15 cellular contexts compared by ENCODE assay signal in genomic region chr12:93592641-93593396, GRCh38. TPM values are rescaled to one million over a fixed set of nuclear protein-coding genes. Genes with fewer than 3 reads are reported as not detected.
DNase-seq lines count a peak whose midpoint lies in the region; ATAC-seq, FAIRE-seq and TF ChIP-seq lines count a peak whose summit lies in the region.
"Had no signal": no experiment of that assay in that cellular context is flagged by ENCODE, and none has a peak within 500 bp of the region (broad histone marks: within the 10 kb centered on the region; RNA-seq: fewer than 3 reads in every experiment).

No MANE protein-coding gene starts in this region.

- H3K79me2 ChIP-seq in HepG2 (ENCODE audit: insufficient read depth, low read length): no peaks in the 10 kb centered on the region

- H3K9me3 ChIP-seq in liver (ENCODE audit: control insufficient read depth in 4 of 4, low read length in 3 of 4) (no peaks in the 10 kb centered on the region), HepG2 (ENCODE audit: low read length) (no peaks in the 10 kb centered on the region), adrenal gland (replicated peaks in 1 of 3) (no peaks in the 10 kb centered on the region), uterus (no peaks in the 10 kb centered on the region)
- H3K9me3 ChIP-seq: neutrophil had no signal

- no peak for ATAC-seq in HepG2

- no peaks in the 10 kb centered on the region for H3K36me3 Mint-ChIP-seq in glutamatergic neuron (ENCODE audit: unreplicated experiment)

- intact Hi-C loops in HepG2 (cut with micrococcal nuclease; ENCODE audit: unreplicated experiment): no loop called here
- intact Hi-C loops in adrenal gland (cut with DNase I): loop anchor here in 1 of 2 donors (5.0 kb wide), 1 partner anchor 149 kb away; no protein-coding TSS in a partner anchor
- intact Hi-C loops in uterus (cut with DNase I; ENCODE audit: low total_unique reads): loop anchor here (2.0 to 5.0 kb wide), 2 partner anchors 20 to 144 kb away; partner anchors contain the start of gene SOCS2

- WGBS in liver: 81% methylated on average over 6 of the region's 6 CpGs
- WGBS in HepG2 (ENCODE audit: low lambda C conversion rate): 26% methylated on average over 6 of the region's 6 CpGs
- 65 to 72% (median 67%) methylated on average over 6 of the region's 6 CpGs for WGBS in adrenal gland, 4 donors

- FAIRE-seq in HepG2 (lab: Jason Lieb, UNC): no peak

- H3K4me2 ChIP-seq in HepG2 (ENCODE audit: low read depth, low read length): no peak overlapping the region

- in situ Hi-C loops in HepG2 (cut with HindIII; ENCODE audit: extremely low pct_ligation_motif_present, low pct_unique_long_range_greater_than_20kb): no loop called here

- no TSS peak for BruUV-seq in HepG2 (replicated peaks; lab: Mats Ljungman, UMichigan)

- TF ChIP-seq POLR2A in HepG2 (IDR thresholded peaks at IDR 0.05; ENCODE audit: insufficient read depth in 1 of 2, low read depth in 2 of 2, low read length in 2 of 2) (no peak), adrenal gland (IDR thresholded peaks at IDR 0.05) (peak in 1 of 2 donors; percentile 10), uterus (IDR thresholded peaks at IDR 0.05) (peak in 1 of 2 donors; percentile 12)

- CTCF ChIA-PET in HepG2 (lab: Yijun Ruan, JAX; ENCODE audit: low intra/inter-chr PET ratio, low total read pairs): no interaction called here

- no peak overlapping the region for H3K4me3 ChIP-seq in liver (ENCODE audit: low read depth in 1 of 3, low read length in 3 of 3)
- H3K4me3 ChIP-seq in HepG2 (replicated peaks in 1 of 3; ENCODE audit: insufficient read depth in 1 of 3, low read depth in 2 of 3, low read length in 3 of 3): no peak overlapping the region
- no peak overlapping the region for H3K4me3 ChIP-seq in adrenal gland
- peak overlapping the region in 1 of 2 donors; percentile 5 for H3K4me3 ChIP-seq in uterus

- POLR2A ChIA-PET in HepG2 (lab: Yijun Ruan, JAX): no interaction called here

- no peak for DNase-seq in HepG2 (ENCODE audit: low spot score)
- DNase-seq in adrenal gland: no peak
- DNase-seq in myocyte (ENCODE audit: low read depth): peak; percentile 40
- DNase-seq in uterus: no peak
- DNase-seq in KG1 (lab: John Stamatoyannopoulos, UW): no peak
- DNase-seq in glutamatergic neuron: no peak
- DNase-seq in NK-92 treated with Interleukin-12 subunit alpha and Interleukin-12 subunit beta, amount 100 ng/mL, for 24 hours (lab: John Stamatoyannopoulos, UW): no peak
- DNase-seq: activated T-cell treated with anti-CD3 and anti-CD28 coated beads, Interleukin-2, amount 50 U/mL, for 24 hours; aorta; effector CD8-positive, alpha-beta T cell; kidney glomerular epithelial cell; NCI-H748 treated with DMSO at 0.1 percent for 48 hours; stimulated activated CD8-positive, alpha-beta memory T cell treated with anti-CD3 and anti-CD28 coated beads, Interleukin-4, amount 100 ng/mL, for 48 hours had no signal

- TF ChIP-seq RAD21 in liver (IDR thresholded peaks at IDR 0.05) (no peak), HepG2 (CRISPR knock-in tag; IDR thresholded peaks at IDR 0.05) (no peak)

- no peaks in the 10 kb centered on the region for H4K20me1 ChIP-seq in HepG2 (ENCODE audit: insufficient read depth, low read length)

- TF ChIP-seq CTCF in liver (IDR thresholded peaks at IDR 0.05; ENCODE audit: low read depth, low read length, missing input control) (no peak), HepG2 (CRISPR knock-in tag; IDR thresholded peaks at IDR 0.05) (no peak), adrenal gland (IDR thresholded peaks at IDR 0.05) (no peak), uterus (IDR thresholded peaks at IDR 0.05) (no peak), glutamatergic neuron (IDR thresholded peaks at IDR 0.05; ENCODE audit: partially characterized antibody, unreplicated experiment) (no peak)

- peaks cover 11% of the 10 kb centered on the region for H3K4me1 Mint-ChIP-seq in glutamatergic neuron (ENCODE audit: low read depth, unreplicated experiment)

- peak overlapping the region; percentile 17 to 42 for H3K27ac ChIP-seq in liver (ENCODE audit: low read depth in 1 of 2, low read length in 2 of 2)
- no peak overlapping the region for H3K27ac ChIP-seq in HepG2 (ENCODE audit: extremely low read length, insufficient read depth, low read length)
- H3K27ac ChIP-seq in adrenal gland: peak overlapping the region in 4 of 5 donors; percentile 84 to 94 (median 88)
- H3K27ac ChIP-seq in uterus: peak overlapping the region; percentile 92 to 98
- H3K27ac ChIP-seq: neutrophil had no signal

- no peak overlapping the region for H3K27ac Mint-ChIP-seq in glutamatergic neuron (ENCODE audit: unreplicated experiment)
- H3K27ac Mint-ChIP-seq: activated T-cell treated with anti-CD3 and anti-CD28 coated beads, Interleukin-2, amount 50 U/mL, for 24 hours had no signal

- no peak for TF ChIP-seq EP300 in HepG2 (IDR thresholded peaks at IDR 0.05; ENCODE audit: low read depth in 2 of 2, low read length in 2 of 2)
- TF ChIP-seq EP300 in HepG2 (CRISPR knock-in tag; IDR thresholded peaks at IDR 0.05; ENCODE audit: borderline replicate concordance): no peak

- no peak overlapping the region for H3K4me3 Mint-ChIP-seq in glutamatergic neuron (ENCODE audit: unreplicated experiment)

- no peak overlapping the region for H2AFZ ChIP-seq in HepG2 (ENCODE audit: low read length)

- H3K9ac ChIP-seq in liver (ENCODE audit: low read depth in 1 of 2, low read length in 2 of 2) (no peak overlapping the region), HepG2 (ENCODE audit: insufficient read depth, low read depth, low read length) (no peak overlapping the region)

- peaks cover 0 to 2% (median 0%) of the 10 kb centered on the region in 4 donors for H3K27me3 ChIP-seq in liver (ENCODE audit: control insufficient read depth in 4 of 4, insufficient read depth in 4 of 4, low read length in 3 of 4)
- peaks cover 4 to 35% of the 10 kb centered on the region in 2 experiments for H3K27me3 ChIP-seq in HepG2 (ENCODE audit: control insufficient read depth in 1 of 2, insufficient read depth in 2 of 2, low read length in 2 of 2)
- H3K27me3 ChIP-seq in adrenal gland: no peaks in the 10 kb centered on the region
- H3K27me3 ChIP-seq in uterus: no peaks in the 10 kb centered on the region

- no peaks in the 10 kb centered on the region for H3K36me3 ChIP-seq in liver (ENCODE audit: control insufficient read depth in 4 of 4, insufficient read depth in 3 of 4, low read depth in 1 of 4, low read length in 3 of 4)
- no peaks in the 10 kb centered on the region for H3K36me3 ChIP-seq in HepG2 (replicated peaks in 1 of 2; ENCODE audit: control insufficient read depth in 1 of 2, insufficient read depth in 2 of 2, low read length in 2 of 2)
- H3K36me3 ChIP-seq in adrenal gland (replicated peaks in 1 of 2): no peaks in the 10 kb centered on the region
- no peaks in the 10 kb centered on the region for H3K36me3 ChIP-seq in uterus
- H3K36me3 ChIP-seq: neutrophil had no signal

- H3K4me1 ChIP-seq in liver (ENCODE audit: control insufficient read depth in 4 of 4, insufficient read depth in 4 of 4, low read length in 3 of 4): peaks cover 2 to 7% (median 3%) of the 10 kb centered on the region in 4 donors
- peaks cover 10% of the 10 kb centered on the region for H3K4me1 ChIP-seq in HepG2 (ENCODE audit: insufficient read depth, low read length)
- peaks cover 9 to 15% of the 10 kb centered on the region in 2 donors for H3K4me1 ChIP-seq in adrenal gland (replicated peaks in 1 of 2)
- no peaks in the 10 kb centered on the region for H3K4me1 ChIP-seq in uterus

- no peaks in the 10 kb centered on the region for H3K9me3 Mint-ChIP-seq in glutamatergic neuron (ENCODE audit: unreplicated experiment)
- H3K9me3 Mint-ChIP-seq: activated T-cell treated with anti-CD3 and anti-CD28 coated beads, Interleukin-2, amount 50 U/mL, for 24 hours had no signal

- H3K27me3 Mint-ChIP-seq in glutamatergic neuron (ENCODE audit: unreplicated experiment): no peaks in the 10 kb centered on the region

TF ChIP-seq in liver, 16 proteins besides CTCF, POLR2A, EP300 and RAD21 (continues in another document):
- TF ChIP-seq ATF3 (IDR thresholded peaks at IDR 0.05): no peak

TF ChIP-seq in HepG2, 621 proteins besides CTCF, POLR2A, EP300 and RAD21:
- TF ChIP-seq ZNF562 (CRISPR knock-in tag; IDR thresholded peaks at IDR 0.05; ENCODE audit: borderline replicate concordance) (no peak), TSC22D2 (CRISPR knock-in tag; IDR thresholded peaks at IDR 0.05; ENCODE audit: borderline replicate concordance) (no peak), REL (CRISPR knock-in tag; conservative IDR thresholded peaks at IDR 0.05) (no peak), PHF21A (CRISPR knock-in tag; IDR thresholded peaks at IDR 0.05) (no peak), GLI4 (CRISPR knock-in tag; IDR thresholded peaks at IDR 0.05; ENCODE audit: borderline replicate concordance) (no peak)

RNA-seq across cellular contexts. Expression of gene SOCS2, which starts 20.3 kb away (rescaled TPM):
- 10 to 100 TPM; 22.7 to 66.3 TPM for total RNA-seq in liver
- polyA plus RNA-seq in liver: 10 to 100 TPM in 1 of 2 donors, 1 to 10 TPM in 1; 7.0 to 46.1 TPM
- total RNA-seq in HepG2 (2016; rRNA removed; fragmentation: Illumina TruSeq; extraction: Trizol): 1.5 and 2.4 TPM in 2 replicates
- total RNA-seq in HepG2 (2016; cell fraction: cytosol; rRNA removed; fragmentation: Illumina TruSeq; extraction: Trizol; ENCODE audit: low read depth): 0.53 and 0.61 TPM in 2 replicates
- 1.4 and 1.9 TPM in 2 replicates for total RNA-seq in HepG2 (2016; cell fraction: insoluble cytoplasmic fraction; rRNA removed; fragmentation: Illumina TruSeq; extraction: Trizol)
- total RNA-seq in HepG2 (2016; cell fraction: membrane; rRNA removed; fragmentation: Illumina TruSeq; extraction: Trizol): 1.4 and 2.1 TPM in 2 replicates
- 3.1 and 4.0 TPM in 2 replicates for total RNA-seq in HepG2 (2016; cell fraction: nucleus; rRNA removed; fragmentation: Illumina TruSeq; extraction: Trizol)
- polyA plus RNA-seq in HepG2 (2011; rRNA removed): 0.62 and 0.89 TPM in 2 replicates
- 0.51 and 0.54 TPM in 2 replicates for polyA plus RNA-seq in HepG2 (2011; cell fraction: cytosol; rRNA removed)
- 1.6 and 1.9 TPM in 2 replicates for polyA plus RNA-seq in HepG2 (2011; cell fraction: nucleus; rRNA removed)
- polyA plus RNA-seq in HepG2 (2012): 0.39 and 0.57 TPM in 2 replicates
- 0.50 and 0.75 TPM in 2 replicates for polyA plus RNA-seq in HepG2 (2016; cell fraction: cytosol; fragmentation: Illumina TruSeq; extraction: Trizol; ENCODE audit: low read depth)
- polyA plus RNA-seq in HepG2 (2016; cell fraction: insoluble cytoplasmic fraction; fragmentation: Illumina TruSeq; extraction: Trizol; ENCODE audit: low read depth): 2.4 and 2.5 TPM in 2 replicates
- 2.0 and 2.7 TPM in 2 replicates for polyA plus RNA-seq in HepG2 (2016; cell fraction: membrane; fragmentation: Illumina TruSeq; extraction: Trizol; ENCODE audit: low read depth)
- polyA plus RNA-seq in HepG2 (2016; cell fraction: nucleus; fragmentation: Illumina TruSeq; extraction: Trizol; ENCODE audit: insufficient read depth, low read depth): 4.5 and 5.6 TPM in 2 replicates
- polyA minus RNA-seq in HepG2 (2011; rRNA and poly(A)+ RNA removed; ENCODE audit: low replicate concordance): 0.60 and 0.96 TPM in 2 replicates
- polyA minus RNA-seq in HepG2 (2011; cell fraction: cytosol; rRNA and poly(A)+ RNA removed): 1.2 TPM in 1 of 2 replicates, not detected in the other
- 1.8 and 1.9 TPM in 2 replicates for polyA minus RNA-seq in HepG2 (2011; cell fraction: nucleus; rRNA and poly(A)+ RNA removed)
- 10 to 100 TPM; 30.7 to 66.4 (median 48.1) TPM for total RNA-seq in adrenal gland
- 10 to 100 TPM; 28.2 to 46.5 (median 29.4) TPM for polyA plus RNA-seq in adrenal gland
- 3.7 and 4.1 TPM in 2 replicates for total RNA-seq in myocyte
- polyA plus RNA-seq in myocyte (2012): 0.84 TPM
- 100 to 1,000 TPM in 2 of 4 donors, 10 to 100 TPM in 2; 55.0 to 345 (median 112) TPM for total RNA-seq in uterus
- 36.6 TPM for total RNA-seq in glutamatergic neuron (ENCODE audit: unreplicated experiment)
